In the genomic region with DNA sequence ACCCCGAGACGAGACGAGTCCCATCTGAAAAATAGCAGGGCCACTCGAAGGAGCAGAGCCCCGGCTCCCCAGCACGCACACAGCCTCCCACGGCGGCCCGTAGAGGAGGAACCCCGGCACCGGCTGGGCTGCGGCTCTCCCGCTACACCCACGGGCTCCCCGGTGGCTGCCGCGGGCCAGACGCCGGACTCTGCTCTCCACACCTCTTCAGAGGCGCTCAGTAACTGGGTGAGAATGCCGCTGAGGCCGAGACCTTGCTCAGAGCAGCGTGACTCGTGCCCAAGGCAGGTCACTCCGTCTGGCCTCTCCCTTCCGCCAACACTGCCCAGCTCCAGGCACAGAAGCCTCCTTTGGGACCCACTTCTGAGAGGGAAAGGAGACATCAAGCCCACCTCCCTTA, we compare ENCODE assay signal across 1 cellular context.
TF ChIP-seq lines count a peak whose summit lies in the region.

No MANE protein-coding gene starts in this region.

TF ChIP-seq in HCT116, 20 proteins besides CTCF, POLR2A, EP300 and RAD21 (continued from another document):
- TF ChIP-seq, protein P1, sequence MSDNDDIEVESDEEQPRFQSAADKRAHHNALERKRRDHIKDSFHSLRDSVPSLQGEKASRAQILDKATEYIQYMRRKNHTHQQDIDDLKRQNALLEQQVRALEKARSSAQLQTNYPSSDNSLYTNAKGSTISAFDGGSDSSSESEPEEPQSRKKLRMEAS (IDR thresholded peaks at IDR 0.05): no peak
- TF ChIP-seq, protein P2, sequence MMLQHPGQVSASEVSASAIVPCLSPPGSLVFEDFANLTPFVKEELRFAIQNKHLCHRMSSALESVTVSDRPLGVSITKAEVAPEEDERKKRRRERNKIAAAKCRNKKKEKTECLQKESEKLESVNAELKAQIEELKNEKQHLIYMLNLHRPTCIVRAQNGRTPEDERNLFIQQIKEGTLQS (IDR thresholded peaks at IDR 0.05): no peak
- TF ChIP-seq SP1 (IDR thresholded peaks at IDR 0.05; ENCODE audit: low read depth) (no peak), ELF1 (IDR thresholded peaks at IDR 0.05; ENCODE audit: borderline replicate concordance, low read depth) (no peak), SIN3A (IDR thresholded peaks at IDR 0.05; ENCODE audit: low read depth) (no peak), EZH2 (IDR thresholded peaks at IDR 0.05) (no peak), EGR1 (IDR thresholded peaks at IDR 0.05; ENCODE audit: low read depth) (no peak), POLR2AphosphoS5 (IDR thresholded peaks at IDR 0.05; ENCODE audit: low read depth, low read length) (no peak), TCF7L2 (IDR thresholded peaks at IDR 0.05; ENCODE audit: borderline replicate concordance, extremely low read depth, insufficient read depth, insufficient read length) (no peak)
- TF ChIP-seq, protein P3, sequence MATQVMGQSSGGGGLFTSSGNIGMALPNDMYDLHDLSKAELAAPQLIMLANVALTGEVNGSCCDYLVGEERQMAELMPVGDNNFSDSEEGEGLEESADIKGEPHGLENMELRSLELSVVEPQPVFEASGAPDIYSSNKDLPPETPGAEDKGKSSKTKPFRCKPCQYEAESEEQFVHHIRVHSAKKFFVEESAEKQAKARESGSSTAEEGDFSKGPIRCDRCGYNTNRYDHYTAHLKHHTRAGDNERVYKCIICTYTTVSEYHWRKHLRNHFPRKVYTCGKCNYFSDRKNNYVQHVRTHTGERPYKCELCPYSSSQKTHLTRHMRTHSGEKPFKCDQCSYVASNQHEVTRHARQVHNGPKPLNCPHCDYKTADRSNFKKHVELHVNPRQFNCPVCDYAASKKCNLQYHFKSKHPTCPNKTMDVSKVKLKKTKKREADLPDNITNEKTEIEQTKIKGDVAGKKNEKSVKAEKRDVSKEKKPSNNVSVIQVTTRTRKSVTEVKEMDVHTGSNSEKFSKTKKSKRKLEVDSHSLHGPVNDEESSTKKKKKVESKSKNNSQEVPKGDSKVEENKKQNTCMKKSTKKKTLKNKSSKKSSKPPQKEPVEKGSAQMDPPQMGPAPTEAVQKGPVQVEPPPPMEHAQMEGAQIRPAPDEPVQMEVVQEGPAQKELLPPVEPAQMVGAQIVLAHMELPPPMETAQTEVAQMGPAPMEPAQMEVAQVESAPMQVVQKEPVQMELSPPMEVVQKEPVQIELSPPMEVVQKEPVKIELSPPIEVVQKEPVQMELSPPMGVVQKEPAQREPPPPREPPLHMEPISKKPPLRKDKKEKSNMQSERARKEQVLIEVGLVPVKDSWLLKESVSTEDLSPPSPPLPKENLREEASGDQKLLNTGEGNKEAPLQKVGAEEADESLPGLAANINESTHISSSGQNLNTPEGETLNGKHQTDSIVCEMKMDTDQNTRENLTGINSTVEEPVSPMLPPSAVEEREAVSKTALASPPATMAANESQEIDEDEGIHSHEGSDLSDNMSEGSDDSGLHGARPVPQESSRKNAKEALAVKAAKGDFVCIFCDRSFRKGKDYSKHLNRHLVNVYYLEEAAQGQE (IDR thresholded peaks at IDR 0.05; ENCODE audit: low read depth): no peak
- TF ChIP-seq, protein P4, sequence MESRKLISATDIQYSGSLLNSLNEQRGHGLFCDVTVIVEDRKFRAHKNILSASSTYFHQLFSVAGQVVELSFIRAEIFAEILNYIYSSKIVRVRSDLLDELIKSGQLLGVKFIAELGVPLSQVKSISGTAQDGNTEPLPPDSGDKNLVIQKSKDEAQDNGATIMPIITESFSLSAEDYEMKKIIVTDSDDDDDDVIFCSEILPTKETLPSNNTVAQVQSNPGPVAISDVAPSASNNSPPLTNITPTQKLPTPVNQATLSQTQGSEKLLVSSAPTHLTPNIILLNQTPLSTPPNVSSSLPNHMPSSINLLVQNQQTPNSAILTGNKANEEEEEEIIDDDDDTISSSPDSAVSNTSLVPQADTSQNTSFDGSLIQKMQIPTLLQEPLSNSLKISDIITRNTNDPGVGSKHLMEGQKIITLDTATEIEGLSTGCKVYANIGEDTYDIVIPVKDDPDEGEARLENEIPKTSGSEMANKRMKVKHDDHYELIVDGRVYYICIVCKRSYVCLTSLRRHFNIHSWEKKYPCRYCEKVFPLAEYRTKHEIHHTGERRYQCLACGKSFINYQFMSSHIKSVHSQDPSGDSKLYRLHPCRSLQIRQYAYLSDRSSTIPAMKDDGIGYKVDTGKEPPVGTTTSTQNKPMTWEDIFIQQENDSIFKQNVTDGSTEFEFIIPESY (IDR thresholded peaks at IDR 0.05; ENCODE audit: extremely low read depth, insufficient replicate concordance, low read length): no peak
